22 cellular contexts compared by ENCODE assay signal in the genomic region with DNA sequence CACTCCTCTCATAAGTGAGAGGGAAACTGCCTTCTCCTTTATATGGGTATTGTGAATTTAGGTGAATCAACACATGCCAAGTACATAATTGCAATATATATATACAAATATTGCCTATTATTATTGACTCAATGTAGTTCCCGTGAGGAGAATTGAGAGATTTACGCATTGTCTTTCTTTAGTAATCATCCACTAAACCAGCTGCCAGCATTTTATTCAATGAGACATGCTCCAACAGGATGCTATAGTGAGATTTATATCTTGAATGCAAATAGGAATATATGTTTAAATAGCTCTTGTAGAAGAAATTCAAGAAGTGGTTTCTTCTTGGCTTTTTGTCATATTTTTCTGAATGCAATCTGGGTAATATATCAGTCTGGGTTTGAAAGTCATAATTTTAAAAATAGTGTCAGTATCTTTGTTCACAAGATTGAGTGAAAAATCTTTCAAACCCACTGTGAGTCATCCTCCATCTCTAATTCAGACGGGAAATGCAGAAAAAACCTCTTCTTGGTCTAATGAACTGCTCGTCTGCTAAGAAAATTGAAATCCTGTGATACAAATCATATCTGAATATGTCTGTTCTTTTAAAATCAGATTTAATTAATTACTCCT.
"Had no signal": no experiment of that assay in that cellular context is flagged by ENCODE, and none has a peak within 500 bp of the region (broad histone marks: within the 10 kb centered on the region; RNA-seq: fewer than 3 reads in every experiment).

No MANE protein-coding gene starts in this region.

- H3K27ac ChIP-seq: esophagus squamous epithelium, left lung, neutrophil, tibial artery, uterus had no signal

- ATAC-seq: activated CD8-positive, alpha-beta T cell treated with anti-CD3 and anti-CD28 coated beads for 36 hours; left lung; stimulated activated memory B cell treated with anti-CD40 and anti-IgM and Interleukin-4, amounts not matched to agents 10 μg/mL and 1 μg/mL and 100 μg/mL, for 72 hours had no signal

- H3K4me3 ChIP-seq: esophagus squamous epithelium, left lung, tibial artery, uterus had no signal

- DNase-seq: activated B cell treated with CpG ODN at 0.5 μM for 24 hours; activated CD4-positive, alpha-beta T cell treated with anti-CD3 and anti-CD28 coated beads for 48 hours; activated CD8-positive, alpha-beta T cell treated with anti-CD3 and anti-CD28 coated beads for 36 hours; activated effector memory CD4-positive, alpha-beta T cell treated with anti-CD3 and anti-CD28 coated beads, Interleukin-2, amount 50 U/mL, for 16 hours; activated T-cell treated with anti-CD3 and anti-CD28 coated beads, Interleukin-2, amount 50 U/mL, for 48 hours; cortex of kidney; effector CD4-positive, alpha-beta T cell; esophagus squamous epithelium; hippocampal formation; kidney; left lung; mammary epithelial cell; naive B cell; retina; stimulated activated CD4-positive, alpha-beta T cell treated with anti-CD3 and anti-CD28 coated beads, Interleukin-2, amount 100 ng/mL, for 48 hours; tibial artery; uterus had no signal

- H3K4me3 Mint-ChIP-seq: activated B cell treated with CpG ODN at 0.5 μM for 24 hours; activated CD8-positive, alpha-beta T cell treated with anti-CD3 and anti-CD28 coated beads for 36 hours; activated naive CD4-positive, alpha-beta T cell treated with anti-CD3 and anti-CD28 coated beads, Interleukin-2, amount 50 U/mL, for 24 hours; central memory CD8-positive, alpha-beta T cell; naive B cell; stimulated activated memory B cell treated with anti-CD40 and anti-IgM and Interleukin-4, amounts not matched to agents 10 μg/mL and 1 μg/mL and 100 μg/mL, for 72 hours had no signal

- H3K27me3 Mint-ChIP-seq: activated B cell treated with CpG ODN at 0.5 μM for 24 hours; activated CD8-positive, alpha-beta T cell treated with anti-CD3 and anti-CD28 coated beads for 36 hours; activated naive CD4-positive, alpha-beta T cell treated with anti-CD3 and anti-CD28 coated beads, Interleukin-2, amount 50 U/mL, for 24 hours; brain; central memory CD8-positive, alpha-beta T cell; naive B cell; stimulated activated memory B cell treated with anti-CD40 and anti-IgM and Interleukin-4, amounts not matched to agents 10 μg/mL and 1 μg/mL and 100 μg/mL, for 72 hours had no signal

- H3K36me3 Mint-ChIP-seq: activated naive CD4-positive, alpha-beta T cell treated with anti-CD3 and anti-CD28 coated beads, Interleukin-2, amount 50 U/mL, for 24 hours; brain; naive B cell; stimulated activated memory B cell treated with anti-CD40 and anti-IgM and Interleukin-4, amounts not matched to agents 10 μg/mL and 1 μg/mL and 100 μg/mL, for 72 hours had no signal

- H3K27ac Mint-ChIP-seq: activated B cell treated with CpG ODN at 0.5 μM for 24 hours; activated CD8-positive, alpha-beta T cell treated with anti-CD3 and anti-CD28 coated beads for 36 hours; activated naive CD4-positive, alpha-beta T cell treated with anti-CD3 and anti-CD28 coated beads, Interleukin-2, amount 50 U/mL, for 24 hours; stimulated activated memory B cell treated with anti-CD40 and anti-IgM and Interleukin-4, amounts not matched to agents 10 μg/mL and 1 μg/mL and 100 μg/mL, for 72 hours had no signal

- H3K36me3 ChIP-seq: esophagus squamous epithelium, left lung, neutrophil, tibial artery, uterus had no signal

- H3K9me3 ChIP-seq: esophagus squamous epithelium, left lung, neutrophil, tibial artery, uterus had no signal

- H3K4me1 ChIP-seq: left lung, tibial artery, uterus had no signal

- H3K27me3 ChIP-seq: esophagus squamous epithelium, left lung, neutrophil, tibial artery, uterus had no signal

- H3K9me3 Mint-ChIP-seq: activated naive CD4-positive, alpha-beta T cell treated with anti-CD3 and anti-CD28 coated beads, Interleukin-2, amount 50 U/mL, for 24 hours had no signal

- H3K4me1 Mint-ChIP-seq: activated B cell treated with CpG ODN at 0.5 μM for 24 hours; activated naive CD4-positive, alpha-beta T cell treated with anti-CD3 and anti-CD28 coated beads, Interleukin-2, amount 50 U/mL, for 24 hours; central memory CD8-positive, alpha-beta T cell; naive B cell; stimulated activated memory B cell treated with anti-CD40 and anti-IgM and Interleukin-4, amounts not matched to agents 10 μg/mL and 1 μg/mL and 100 μg/mL, for 72 hours had no signal
